12 cellular contexts compared by ENCODE assay signal in the genomic region with DNA sequence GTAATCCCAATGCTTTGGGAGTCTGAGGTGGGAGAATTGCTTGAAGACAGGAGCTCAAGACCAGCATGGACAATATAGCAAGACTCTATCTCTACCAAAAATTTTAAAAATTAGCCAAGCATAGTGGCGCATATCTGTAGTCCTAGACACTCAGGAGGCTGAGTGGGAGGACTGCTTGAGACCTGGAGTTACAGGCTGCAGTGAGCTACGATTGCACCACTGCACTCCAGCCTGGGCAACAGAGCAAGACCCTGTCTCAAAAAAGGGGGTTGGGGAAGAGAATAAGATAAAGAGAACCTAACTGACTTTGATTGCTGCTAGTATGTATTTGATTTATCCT. TPM values are rescaled to one million over a fixed set of nuclear protein-coding genes. Genes with fewer than 3 reads are reported as not detected.
A peak's percentile ranks its signal among the peaks of the same experiment; 100 is the strongest.
DNase-seq lines count a peak whose midpoint lies in the region; ATAC-seq and TF ChIP-seq lines count a peak whose summit lies in the region.
"Had no signal": no experiment of that assay in that cellular context is flagged by ENCODE, and none has a peak within 500 bp of the region (broad histone marks: within the 10 kb centered on the region; RNA-seq: fewer than 3 reads in every experiment).

No MANE protein-coding gene starts in this region.

- H3K27me3 ChIP-seq in heart left ventricle: peaks cover 0 to 3% (median 0%) of the 10 kb centered on the region in 9 donors
- H3K27me3 ChIP-seq in right atrium auricular region: no peaks in the 10 kb centered on the region
- no peaks in the 10 kb centered on the region for H3K27me3 ChIP-seq in colonic mucosa
- no peaks in the 10 kb centered on the region for H3K27me3 ChIP-seq in thoracic aorta (replicated peaks; ENCODE audit: insufficient read depth)
- H3K27me3 ChIP-seq: cardiac muscle cell, thyroid gland had no signal

- ATAC-seq in heart left ventricle (no peak), HG03175 (IDR thresholded peaks at IDR 0.05; ENCODE audit: unreplicated experiment) (peak; percentile 17), thoracic aorta (ENCODE audit: insufficient number of reproducible peaks, low FRiP score, low read depth) (no peak)

- H3K27ac ChIP-seq in heart left ventricle (peak overlapping the region in 2 of 12 donors; percentile 25 to 78), right atrium auricular region (no peak overlapping the region), colonic mucosa (peak overlapping the region; percentile 39), thoracic aorta (no peak overlapping the region)
- H3K27ac ChIP-seq: cardiac muscle cell, thyroid gland, WERI-Rb-1 had no signal

- intact Hi-C loops in heart left ventricle (cut with DNase I) (loop anchor here in 5 of 10 donors (10.0 kb wide), 3 partner anchors 159 to 389 kb away; no protein-coding TSS in a partner anchor), colonic mucosa (cut with DNase I) (no loop called here)

- DNase-seq in heart left ventricle: no peak
- no peak for DNase-seq in right atrium auricular region (ENCODE audit: low spot score)
- DNase-seq in colonic mucosa: no peak
- no peak for DNase-seq in thoracic aorta (ENCODE audit: low spot score)
- DNase-seq in dedifferentiated amniotic fluid mesenchymal stem cell (ENCODE audit: extremely low spot score): no peak
- DNase-seq in cerebellar cortex (ENCODE audit: low spot score): no peak
- no peak for DNase-seq in NCI-H2107 treated with DMSO at 0.1 percent for 48 hours (lab: John Stamatoyannopoulos, UW; ENCODE audit: unreplicated experiment)
- DNase-seq: NCI-H82, thyroid gland, WERI-Rb-1 had no signal

- H3K4me3 ChIP-seq in heart left ventricle (peak overlapping the region in 7 of 12 donors; percentile 10 to 45 (median 30)), right atrium auricular region (no peak overlapping the region), colonic mucosa (peak overlapping the region; percentile 1), thoracic aorta (peak overlapping the region; percentile 39)
- H3K4me3 ChIP-seq: cardiac muscle cell, thyroid gland had no signal

- TF ChIP-seq CTCF in heart left ventricle (IDR thresholded peaks at IDR 0.05) (no peak), right atrium auricular region (IDR thresholded peaks at IDR 0.05) (no peak), colonic mucosa (IDR thresholded peaks at IDR 0.05) (no peak), thoracic aorta (IDR thresholded peaks at IDR 0.05) (no peak)

- TF ChIP-seq POLR2A in heart left ventricle (IDR thresholded peaks at IDR 0.05): no peak

- H3K9ac ChIP-seq in colonic mucosa (ENCODE audit: low read depth in 2 of 2, low read length in 2 of 2): peak overlapping the region in 1 of 2 donors; percentile 9

- H3K36me3 ChIP-seq in heart left ventricle: no peaks in the 10 kb centered on the region
- no peaks in the 10 kb centered on the region for H3K36me3 ChIP-seq in right atrium auricular region
- H3K36me3 ChIP-seq in colonic mucosa: no peaks in the 10 kb centered on the region
- no peaks in the 10 kb centered on the region for H3K36me3 ChIP-seq in thoracic aorta
- H3K36me3 ChIP-seq: cardiac muscle cell, thyroid gland, WERI-Rb-1 had no signal

- no peaks in the 10 kb centered on the region for H3K9me3 ChIP-seq in heart left ventricle
- H3K9me3 ChIP-seq in right atrium auricular region: no peaks in the 10 kb centered on the region
- no peaks in the 10 kb centered on the region for H3K9me3 ChIP-seq in colonic mucosa
- no peaks in the 10 kb centered on the region for H3K9me3 ChIP-seq in thoracic aorta
- H3K9me3 ChIP-seq: thyroid gland had no signal

- 72 to 84% (median 78%) methylated on average over 2 of the region's 2 CpGs for WGBS in heart left ventricle, 4 donors

- peaks cover 0 to 29% (median 0%) of the 10 kb centered on the region in 12 donors for H3K4me1 ChIP-seq in heart left ventricle
- no peaks in the 10 kb centered on the region for H3K4me1 ChIP-seq in right atrium auricular region
- H3K4me1 ChIP-seq in colonic mucosa: no peaks in the 10 kb centered on the region
- H3K4me1 ChIP-seq in thoracic aorta (ENCODE audit: control insufficient read depth in 1 of 2, low read depth in 2 of 2): no peaks in the 10 kb centered on the region
- H3K4me1 ChIP-seq: thyroid gland had no signal

RNA-seq across cellular contexts. Expression of gene CD200R1, which starts 0.8 kb away (rescaled TPM):
- total RNA-seq in heart left ventricle (1 to 10 TPM in 3 of 9 donors, under 1 TPM in 6; 0.23 to 4.6 (median 0.70) TPM), right atrium auricular region (under 1 TPM; 0.37 to 0.83 TPM), colonic mucosa (1 to 10 TPM in 1 of 2 donors, under 1 TPM in 1; 0.84 to 1.1 TPM), thoracic aorta (1 to 10 TPM; 2.6 to 3.2 TPM)
- polyA plus RNA-seq in heart left ventricle: under 1 TPM; 0.08 to 0.19 TPM
- polyA plus RNA-seq: cardiac muscle cell had no signal

RNA-seq across cellular contexts. Expression of gene GTPBP8, which starts 16.6 kb away (rescaled TPM):
- 10 to 100 TPM; 17.3 to 52.2 (median 24.6) TPM for total RNA-seq in heart left ventricle
- polyA plus RNA-seq in heart left ventricle: 10 to 100 TPM in 1 of 2 donors, 1 to 10 TPM in 1; 9.8 to 24.3 TPM
- total RNA-seq in right atrium auricular region: 10 to 100 TPM; 16.4 to 25.0 TPM
- total RNA-seq in colonic mucosa: 10 to 100 TPM; 17.0 to 17.2 TPM
- total RNA-seq in thoracic aorta: 10 to 100 TPM in 1 of 2 donors, 1 to 10 TPM in 1; 5.8 to 10.4 TPM

Comparison
In these comparisons a context has a peak if more than half of its experiments do, and no peak if none do; other contexts are left out.
1. H3K4me3 ChIP-seq: peak in heart left ventricle (7 of 12), colonic mucosa (single experiment) and thoracic aorta (single experiment); none in right atrium auricular region (0 of 2).